Comparison of ENCODE assay signal across 12 cellular contexts in the genomic region with DNA sequence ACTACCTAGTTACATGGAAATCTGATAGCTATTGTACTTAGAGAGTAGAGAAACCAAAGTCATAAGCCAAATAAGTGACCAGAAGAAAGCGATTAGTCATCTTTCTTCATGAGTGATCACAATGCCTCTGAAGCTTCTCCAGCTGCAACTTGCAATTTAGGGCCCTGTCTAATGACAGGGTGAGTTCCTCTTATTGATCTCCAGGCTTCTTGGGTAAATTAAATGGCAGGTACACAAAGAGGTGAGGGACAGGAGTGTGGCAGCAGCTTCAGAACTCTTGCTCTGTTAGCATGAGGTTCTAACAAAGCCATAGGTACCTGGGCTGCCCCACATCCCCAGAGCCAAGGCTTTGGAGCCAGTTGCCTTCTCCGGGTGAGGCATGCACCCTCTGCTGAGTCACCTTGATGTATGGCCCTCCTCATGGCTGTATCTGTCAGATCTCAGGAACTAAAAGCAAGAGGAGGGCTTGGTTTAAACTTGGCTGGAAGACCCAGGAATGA.
DNase-seq lines count a peak whose midpoint lies in the region; ATAC-seq, FAIRE-seq and TF ChIP-seq lines count a peak whose summit lies in the region.
"Had no signal": no experiment of that assay in that cellular context is flagged by ENCODE, and none has a peak within 500 bp of the region (broad histone marks: within the 10 kb centered on the region; RNA-seq: fewer than 3 reads in every experiment).

No MANE protein-coding gene starts in this region.

- FAIRE-seq in RCC 7860 (lab: Jason Lieb, UNC) = peak; percentile 86
- no peak for FAIRE-seq in frontal cortex (lab: Jason Lieb, UNC)

- H3K9me3 ChIP-seq in uterus = no peaks in the 10 kb centered on the region

- no peaks in the 10 kb centered on the region for H3K36me3 ChIP-seq in uterus

- no peak for TF ChIP-seq CTCF in uterus (IDR thresholded peaks at IDR 0.05)

- ATAC-seq in GM19025 (IDR thresholded peaks at IDR 0.05; ENCODE audit: low read depth, unreplicated experiment) (peak; percentile 22), HG03095 (IDR thresholded peaks at IDR 0.05; ENCODE audit: unreplicated experiment) (peak; percentile 35), HG03521 (IDR thresholded peaks at IDR 0.05; ENCODE audit: unreplicated experiment) (no peak), GM21737 (IDR thresholded peaks at IDR 0.05; ENCODE audit: unreplicated experiment) (no peak)
- ATAC-seq: left colon, right cardiac atrium had no signal

- no peak overlapping the region for H3K4me3 ChIP-seq in uterus

- in situ Hi-C loops in ACHN (cut with HindIII; ENCODE audit: low pct_ligation_motif_present, low pct_unique_long_range_greater_than_20kb, low sequenced_read_pairs) = no loop called here

- no peak overlapping the region for H3K27ac ChIP-seq in uterus

- no peak for TF ChIP-seq POLR2A in uterus (IDR thresholded peaks at IDR 0.05)

- intact Hi-C loops in uterus (cut with DNase I; ENCODE audit: low total_unique reads) = no loop called here

- H3K4me1 ChIP-seq in uterus = no peaks in the 10 kb centered on the region

- DNase-seq in ACHN = peak; percentile 40
- DNase-seq in RCC 7860 (ENCODE audit: low spot score) = peak; percentile 75
- no peak for DNase-seq in frontal cortex (ENCODE audit: low spot score in 2 of 2)
- DNase-seq in uterus = no peak
- DNase-seq: activated naive CD4-positive, alpha-beta T cell treated with Interleukin-2 at 50 U/mL for 16 hours; left colon; right cardiac atrium; T-helper 9 cell had no signal

- no peaks in the 10 kb centered on the region for H3K27me3 ChIP-seq in uterus

Comparison
In these comparisons a context has a peak if more than half of its experiments do, and no peak if none do; other contexts are left out.
1. DNase-seq: peak in ACHN (single experiment) and RCC 7860 (single experiment); none in frontal cortex (0 of 2) and uterus (0 of 2).
2. ATAC-seq: peak in GM19025 (single experiment) and HG03095 (single experiment); none in HG03521 (single experiment) and GM21737 (single experiment).